26 cellular contexts compared by ENCODE assay signal in the genomic region with DNA sequence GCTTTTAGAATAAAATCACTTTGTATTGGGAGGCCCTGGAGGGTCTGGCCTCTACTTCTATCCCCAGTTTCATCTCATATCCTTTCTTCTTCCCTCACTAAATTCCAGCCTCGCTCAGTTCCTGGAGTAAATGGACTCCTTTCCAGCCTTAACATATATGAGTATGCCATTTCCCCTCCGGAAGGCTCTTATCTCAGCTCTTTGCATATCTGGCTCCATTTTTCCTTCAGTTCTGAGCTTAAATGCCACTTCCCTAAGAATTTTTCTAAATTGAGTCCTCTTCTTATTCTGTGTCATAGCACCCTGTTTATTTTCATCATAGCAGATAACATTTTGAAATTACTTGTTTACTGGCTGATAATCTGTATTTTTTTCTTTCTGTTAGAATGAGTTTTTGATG.
"Had no signal": no experiment of that assay in that cellular context is flagged by ENCODE, and none has a peak within 500 bp of the region (broad histone marks: within the 10 kb centered on the region; RNA-seq: fewer than 3 reads in every experiment).

No MANE protein-coding gene starts in this region.

- H3K27me3 ChIP-seq: breast epithelium, MG63, Peyer's patch, SJSA1 had no signal

- H3K27ac ChIP-seq: breast epithelium, Peyer's patch, SJSA1, WERI-Rb-1 had no signal

- DNase-seq: activated CD4-positive, alpha-beta T cell treated with anti-CD3 and anti-CD28 coated beads for 4 hours; activated CD8-positive, alpha-beta memory T cell treated with anti-CD3 and anti-CD28 coated beads, Interleukin-2, amount 50 U/mL, for 4 hours; activated CD8-positive, alpha-beta T cell treated with anti-CD3 and anti-CD28 coated beads for 36 hours; activated gamma-delta T cell treated with Interleukin-2 at 50 U/mL for 16 hours; activated naive CD4-positive, alpha-beta T cell treated with anti-CD3 and anti-CD28 coated beads, Interleukin-2, amount 10 ng/mL, durations not matched to agents 7 days and 5 days; activated naive CD8-positive, alpha-beta T cell treated with anti-CD3 and anti-CD28 coated beads for 36 hours; activated T-cell treated with anti-CD3 and anti-CD28 coated beads, Interleukin-2, amount 50 U/mL, for 72 hours; anterior cingulate cortex; caudate nucleus; MG63; MV-4-11; NCI-H1092 treated with DMSO at 0.1 percent for 48 hours; NCI-H1417 treated with DMSO at 0.1 percent for 48 hours; NCI-H1694; NCI-H2029; NCI-H2107; NCI-H2171 treated with DMSO at 0.1 percent for 48 hours; NCI-H510A treated with DMSO at 0.1 percent for 48 hours; NCI-H69; Peyer's patch; SHP77; T-helper 9 cell; WERI-Rb-1 had no signal

- ATAC-seq: SK-N-SH treated with all-trans-retinoic acid at 6 μM for 48 hours had no signal

- H3K36me3 ChIP-seq: breast epithelium, MG63, Peyer's patch, SJSA1, WERI-Rb-1 had no signal

- H3K9me3 ChIP-seq: breast epithelium, MG63, Peyer's patch, SJSA1 had no signal

- H3K4me1 ChIP-seq: breast epithelium, Peyer's patch had no signal

- H3K4me3 ChIP-seq: breast epithelium, MG63, Peyer's patch, SJSA1 had no signal
